8 cellular contexts compared by ENCODE assay signal in the genomic region with DNA sequence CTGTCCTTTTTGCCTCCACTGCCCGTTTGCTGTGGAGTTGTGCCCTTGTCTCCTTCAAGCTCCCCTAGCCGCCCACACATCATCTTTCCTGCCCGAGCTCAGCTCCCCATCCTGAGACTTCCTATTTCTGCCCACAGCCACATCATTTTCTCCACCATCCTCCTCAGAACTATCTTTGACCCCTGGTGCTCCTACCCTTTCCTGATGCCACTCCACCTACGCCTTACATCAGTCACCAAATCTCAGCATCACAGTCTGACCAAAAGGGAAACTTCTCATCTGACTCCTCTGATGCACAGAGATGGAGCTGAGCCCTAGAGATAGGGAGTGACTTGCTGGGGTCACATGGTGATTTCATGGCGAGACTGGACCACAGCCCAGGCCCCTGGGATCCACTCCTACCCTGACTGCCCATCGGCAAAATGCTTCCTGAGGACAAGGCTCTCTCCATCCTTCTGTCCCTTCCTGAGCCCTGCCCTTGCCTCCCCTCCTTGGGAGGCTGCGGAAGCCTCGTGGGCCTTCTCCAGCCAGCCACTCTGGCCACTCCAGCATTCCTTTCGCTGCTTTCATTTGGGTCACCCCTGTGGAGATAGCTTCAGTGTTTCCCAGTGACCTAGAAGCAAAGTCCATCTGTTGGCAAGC. TPM values are rescaled to one million over a fixed set of nuclear protein-coding genes. Genes with fewer than 3 reads are reported as not detected.
DNase-seq lines count a peak whose midpoint lies in the region; ATAC-seq, FAIRE-seq and TF ChIP-seq lines count a peak whose summit lies in the region.
"Not testable (repeated sequence)": the region's sequence is repeated elsewhere in the genome, so short reads cannot be mapped to it uniquely, and the experiment has no call there.

No MANE protein-coding gene starts in this region.

- H3K4me1 ChIP-seq in CD4-positive, CD25-positive, alpha-beta regulatory T cell (ENCODE audit: control insufficient read depth, insufficient read depth, low read length, poor library complexity, severe bottlenecking); GM12878 (ENCODE audit: control insufficient read depth, insufficient read depth, low read length); esophagus muscularis mucosa: not testable (repeated sequence)

- H3K9ac ChIP-seq in GM12878 (ENCODE audit: control insufficient read depth, insufficient read depth, low read length): not testable (repeated sequence)

- not testable (repeated sequence) for H3K9me3 ChIP-seq in CD4-positive, CD25-positive, alpha-beta regulatory T cell (ENCODE audit: control insufficient read depth in 2 of 2, low read length in 2 of 2); GM12878 (replicated peaks; ENCODE audit: control insufficient read depth, insufficient read depth, low read length); esophagus muscularis mucosa

- in situ Hi-C loops in KBM-7 (cut with MboI; ENCODE audit: low pct_unique_long_range_greater_than_20kb, low sequenced_read_pairs); GM12878 (cut with MboI): not testable (repeated sequence)

- not testable (repeated sequence) for H3K4me3 Mint-ChIP-seq in CD4-positive, CD25-positive, alpha-beta regulatory T cell; activated CD4-positive, alpha-beta T cell treated with anti-CD3 and anti-CD28 coated beads for 36 hours; osteocyte (ENCODE audit: unreplicated experiment)
- peak overlapping the region; percentile 58 to 63 for H3K4me3 Mint-ChIP-seq in activated T-cell treated with anti-CD3 and anti-CD28 coated beads, Interleukin-2, amount 50 U/mL, for 72 hours

- H4K20me1 ChIP-seq in GM12878 (ENCODE audit: control insufficient read depth, insufficient read depth): not testable (repeated sequence)

- not testable (repeated sequence) for TF ChIP-seq POLR2A in GM12878 (IDR thresholded peaks at IDR 0.05; ENCODE audit: low read depth, low read length); esophagus muscularis mucosa (IDR thresholded peaks at IDR 0.05; ENCODE audit: low read depth)

- RAD21 ChIA-PET in GM12878 (lab: Charles Lee; ENCODE audit: unreplicated experiment): not testable (repeated sequence)

- H3K4me3 ChIP-seq in CD4-positive, CD25-positive, alpha-beta regulatory T cell (ENCODE audit: low read depth, low read length); GM12878; esophagus muscularis mucosa: not testable (repeated sequence)

- not testable (repeated sequence) for BruUV-seq in GM12878 (replicated peaks; lab: Mats Ljungman, UMichigan)

- H3K4me1 Mint-ChIP-seq in CD4-positive, CD25-positive, alpha-beta regulatory T cell: peaks cover 0 to 22% (median 8%) of the 10 kb centered on the region in 4 donors
- peaks cover 31% of the 10 kb centered on the region for H3K4me1 Mint-ChIP-seq in activated CD4-positive, alpha-beta T cell treated with anti-CD3 and anti-CD28 coated beads for 36 hours
- peaks cover 35% of the 10 kb centered on the region for H3K4me1 Mint-ChIP-seq in activated T-cell treated with anti-CD3 and anti-CD28 coated beads, Interleukin-2, amount 50 U/mL, for 72 hours (ENCODE audit: low read depth)
- not testable (repeated sequence) for H3K4me1 Mint-ChIP-seq in osteocyte (ENCODE audit: unreplicated experiment)

- H3K27me3 ChIP-seq in CD4-positive, CD25-positive, alpha-beta regulatory T cell (ENCODE audit: control insufficient read depth, insufficient read depth, low read length); GM12878 (replicated peaks in 1 of 2; ENCODE audit: control insufficient read depth in 2 of 2, insufficient read depth in 2 of 2, low read length in 1 of 2); esophagus muscularis mucosa: not testable (repeated sequence)

- WGBS in GM12878 (ENCODE audit: insufficient coverage, insufficient replicate concordance, low lambda C conversion rate, missing lambda C conversion rate): 50% methylated on average over 9 of the region's 9 CpGs
- 91% methylated on average over 9 of the region's 9 CpGs for WGBS in esophagus muscularis mucosa

- H3K27ac ChIP-seq in CD4-positive, CD25-positive, alpha-beta regulatory T cell (ENCODE audit: insufficient read depth, low read length, poor library complexity, severe bottlenecking); GM12878 (ENCODE audit: control insufficient read depth, insufficient read depth); esophagus muscularis mucosa (replicated peaks in 1 of 4): not testable (repeated sequence)

- not testable (repeated sequence) for H3K79me2 ChIP-seq in GM12878 (ENCODE audit: control insufficient read depth, insufficient read depth, low read length)

- DNase-seq in CD4-positive, CD25-positive, alpha-beta regulatory T cell; GM12878 (ENCODE audit: low read depth, low spot score); osteocyte (ENCODE audit: extremely low spot score, unreplicated experiment); urothelium cell line (ENCODE audit: low spot score): not testable (repeated sequence)
- DNase-seq in KBM-7 (peak; percentile 54), esophagus muscularis mucosa (ENCODE audit: extremely low spot score) (peak; percentile 89)
- peak; percentile 64 for DNase-seq in activated CD4-positive, alpha-beta T cell treated with anti-CD3 and anti-CD28 coated beads for 36 hours
- peak; percentile 33 to 59 for DNase-seq in activated T-cell treated with anti-CD3 and anti-CD28 coated beads, Interleukin-2, amount 50 U/mL, for 72 hours

- not testable (repeated sequence) for TF ChIP-seq EP300 in GM12878 (IDR thresholded peaks at IDR 0.05; ENCODE audit: borderline replicate concordance in 1 of 2, control insufficient read depth in 1 of 2, low read depth in 2 of 2, low read length in 2 of 2); esophagus muscularis mucosa (IDR thresholded peaks at IDR 0.05)

- not testable (repeated sequence) for H3K4me2 ChIP-seq in GM12878 (ENCODE audit: control insufficient read depth, insufficient read depth)

- intact Hi-C loops in activated CD4-positive, alpha-beta T cell treated with anti-CD3 and anti-CD28 coated beads for 36 hours (cut with DNase I, micrococcal nuclease); GM12878 (cut with micrococcal nuclease; ENCODE audit: unreplicated experiment); esophagus muscularis mucosa (cut with DNase I): not testable (repeated sequence)

- peak overlapping the region in 2 of 3 donors; percentile 15 to 83 for H3K27ac Mint-ChIP-seq in CD4-positive, CD25-positive, alpha-beta regulatory T cell
- H3K27ac Mint-ChIP-seq in activated CD4-positive, alpha-beta T cell treated with anti-CD3 and anti-CD28 coated beads for 36 hours: peak overlapping the region; percentile 77
- H3K27ac Mint-ChIP-seq in activated T-cell treated with anti-CD3 and anti-CD28 coated beads, Interleukin-2, amount 50 U/mL, for 72 hours: peak overlapping the region; percentile 85
- peak overlapping the region; percentile 25 for H3K27ac Mint-ChIP-seq in osteocyte (ENCODE audit: unreplicated experiment)

- H3K27me3 Mint-ChIP-seq in CD4-positive, CD25-positive, alpha-beta regulatory T cell; activated CD4-positive, alpha-beta T cell treated with anti-CD3 and anti-CD28 coated beads for 36 hours; activated T-cell treated with anti-CD3 and anti-CD28 coated beads, Interleukin-2, amount 50 U/mL, for 72 hours (ENCODE audit: low read depth); osteocyte (ENCODE audit: unreplicated experiment): not testable (repeated sequence)

- not testable (repeated sequence) for TF ChIP-seq CTCF in GM12878 (IDR thresholded peaks at IDR 0.05 in 2 of 3, conservative IDR thresholded peaks at IDR 0.05 in 1 of 3; ENCODE audit: control insufficient read depth in 2 of 3, extremely low read depth in 1 of 3, insufficient read depth in 1 of 3, low read depth in 3 of 3, low read length in 3 of 3); esophagus muscularis mucosa (IDR thresholded peaks at IDR 0.05); osteocyte (IDR thresholded peaks at IDR 0.05)

- H2AFZ ChIP-seq in GM12878 (ENCODE audit: control insufficient read depth, low read depth, low read length): not testable (repeated sequence)

- CTCF ChIA-PET in activated CD4-positive, alpha-beta T cell treated with anti-CD3 and anti-CD28 coated beads for 36 hours (lab: Charles Lee): interaction anchor here (1.0 kb wide), 1 partner anchor 23 kb away, joined by 3 read pairs; no protein-coding TSS in a partner anchor
- CTCF ChIA-PET in GM12878 (lab: Yijun Ruan, JAX): not testable (repeated sequence)

- not testable (repeated sequence) for FAIRE-seq in GM12878 (lab: Jason Lieb, UNC)
- peak; percentile 90 for FAIRE-seq in urothelium cell line (lab: Jason Lieb, UNC)

- SMC1A ChIA-PET in GM12878 (lab: Charles Lee; ENCODE audit: uncharacterized antibody, unreplicated experiment): not testable (repeated sequence)

- H3K9me3 Mint-ChIP-seq in CD4-positive, CD25-positive, alpha-beta regulatory T cell; activated CD4-positive, alpha-beta T cell treated with anti-CD3 and anti-CD28 coated beads for 36 hours (ENCODE audit: low read depth); activated T-cell treated with anti-CD3 and anti-CD28 coated beads, Interleukin-2, amount 50 U/mL, for 72 hours; osteocyte (ENCODE audit: unreplicated experiment): not testable (repeated sequence)

- not testable (repeated sequence) for H3K36me3 ChIP-seq in CD4-positive, CD25-positive, alpha-beta regulatory T cell (ENCODE audit: control insufficient read depth, insufficient read depth, low read length); GM12878 (ENCODE audit: control insufficient read depth in 2 of 2, insufficient read depth in 2 of 2, low read length in 1 of 2); esophagus muscularis mucosa

- not testable (repeated sequence) for TF ChIP-seq RAD21 in GM12878 (IDR thresholded peaks at IDR 0.05; ENCODE audit: insufficient read depth, low read depth, low read length)

- POLR2A ChIA-PET in activated CD4-positive, alpha-beta T cell treated with anti-CD3 and anti-CD28 coated beads for 36 hours (lab: Charles Lee): interaction anchor here (0.6 kb wide), 1 partner anchor 1176 kb away, joined by 3 read pairs; no protein-coding TSS in a partner anchor
- POLR2A ChIA-PET in GM12878 (lab: Charles Lee): interaction anchor here (0.6 kb wide), 1 partner anchor 42 kb away, joined by 4 read pairs; no protein-coding TSS in a partner anchor

- H3K36me3 Mint-ChIP-seq in CD4-positive, CD25-positive, alpha-beta regulatory T cell: peaks cover 12% of the 10 kb centered on the region
- H3K36me3 Mint-ChIP-seq in activated CD4-positive, alpha-beta T cell treated with anti-CD3 and anti-CD28 coated beads for 36 hours (ENCODE audit: low read depth); activated T-cell treated with anti-CD3 and anti-CD28 coated beads, Interleukin-2, amount 50 U/mL, for 72 hours (ENCODE audit: insufficient read depth in 2 of 2); osteocyte (ENCODE audit: unreplicated experiment): not testable (repeated sequence)

- not testable (repeated sequence) for ATAC-seq in CD4-positive, CD25-positive, alpha-beta regulatory T cell (ENCODE audit: low read depth in 2 of 2)
- ATAC-seq in activated CD4-positive, alpha-beta T cell treated with anti-CD3 and anti-CD28 coated beads for 36 hours: peak; percentile 90
- ATAC-seq in activated T-cell treated with anti-CD3 and anti-CD28 coated beads, Interleukin-2, amount 50 U/mL, for 72 hours (replicated peaks in 1 of 2): peak; percentile 90 to 94
- peak; percentile 36; the same call in 2 of the 3 replicates for ATAC-seq in GM12878

RNA-seq across cellular contexts. Expression of gene AMZ2, which starts 19.7 kb away (rescaled TPM):
- 58.6 TPM for total RNA-seq in CD4-positive, CD25-positive, alpha-beta regulatory T cell
- polyA plus RNA-seq in CD4-positive, CD25-positive, alpha-beta regulatory T cell: 100 to 1,000 TPM; 102 to 116 (median 114) TPM
- total RNA-seq in activated CD4-positive, alpha-beta T cell treated with anti-CD3 and anti-CD28 coated beads for 36 hours: 100 to 1,000 TPM; 119 to 150 TPM
- total RNA-seq in activated T-cell treated with anti-CD3 and anti-CD28 coated beads, Interleukin-2, amount 50 U/mL, for 72 hours: 100 to 1,000 TPM; 185 to 224 TPM
- 37.2 and 37.7 TPM in 2 replicates for total RNA-seq in GM12878 (2013; cell fraction: nucleolus; rRNA removed)
- 85.7 and 95.9 TPM in 2 replicates for total RNA-seq in GM12878 (2014; rRNA removed)
- 101 and 104 TPM in 2 replicates for total RNA-seq in GM12878 (2014; rRNA removed; fragmentation: Illumina TruSeq; extraction: Trizol)
- 80.4 and 87.7 TPM in 2 replicates for total RNA-seq in GM12878 (2021)
- 62.4 TPM for polyA plus RNA-seq in GM12878 (2011; ENCODE audit: low read depth)
- polyA plus RNA-seq in GM12878 (2011; rRNA removed): 125 and 185 TPM in 2 replicates
- 70.6 and 83.1 TPM in 2 replicates for polyA plus RNA-seq in GM12878 (2011; cell fraction: cytosol; rRNA removed)
- polyA plus RNA-seq in GM12878 (2011; cell fraction: nucleus; rRNA removed): 64.0 and 81.7 TPM in 2 replicates
- polyA plus RNA-seq in GM12878 (2012): 65.3 and 84.1 TPM in 2 replicates
- 169 and 200 TPM in 2 replicates for polyA plus RNA-seq in GM12878 (2014; fragmentation: Illumina TruSeq; extraction: Trizol)
- 100 to 1,000 TPM; 127 to 135 TPM for polyA plus RNA-seq in GM12878 (2014; fragmentation: Nextera tagmentation; extraction: Ambion mirVana)
- 67.4 and 79.1 TPM in 2 replicates for polyA plus RNA-seq in GM12878 (2014; rRNA removed)
- polyA plus RNA-seq in GM12878 (2016; fragmentation: Nextera tagmentation; extraction: Ambion mirVana): 100 to 1,000 TPM; 182 to 189 TPM
- 40.2 and 51.5 TPM in 2 replicates for polyA minus RNA-seq in GM12878 (2011; rRNA and poly(A)+ RNA removed)
- 12.5 and 15.9 TPM in 2 replicates for polyA minus RNA-seq in GM12878 (2011; cell fraction: cytosol; rRNA and poly(A)+ RNA removed)
- 20.1 and 27.3 TPM in 2 replicates for polyA minus RNA-seq in GM12878 (2011; cell fraction: nucleus; rRNA and poly(A)+ RNA removed)
- total RNA-seq in esophagus muscularis mucosa: 10 to 100 TPM; 38.2 to 69.9 (median 60.1) TPM
- 66.5 and 69.8 TPM in 2 replicates for total RNA-seq in osteocyte

Comparison
In these comparisons a context has a peak if more than half of its experiments do, and no peak if none do; other contexts are left out.
1. H3K27ac Mint-ChIP-seq: peak in every context shown above with its lines; median percentile 85 in activated T-cell treated with anti-CD3 and anti-CD28 coated beads, Interleukin-2, amount 50 U/mL, for 72 hours; 77 in activated CD4-positive, alpha-beta T cell treated with anti-CD3 and anti-CD28 coated beads for 36 hours; 49 in CD4-positive, CD25-positive, alpha-beta regulatory T cell; 25 in osteocyte.